Comparison of ENCODE assay signal across 26 cellular contexts in the genomic region with DNA sequence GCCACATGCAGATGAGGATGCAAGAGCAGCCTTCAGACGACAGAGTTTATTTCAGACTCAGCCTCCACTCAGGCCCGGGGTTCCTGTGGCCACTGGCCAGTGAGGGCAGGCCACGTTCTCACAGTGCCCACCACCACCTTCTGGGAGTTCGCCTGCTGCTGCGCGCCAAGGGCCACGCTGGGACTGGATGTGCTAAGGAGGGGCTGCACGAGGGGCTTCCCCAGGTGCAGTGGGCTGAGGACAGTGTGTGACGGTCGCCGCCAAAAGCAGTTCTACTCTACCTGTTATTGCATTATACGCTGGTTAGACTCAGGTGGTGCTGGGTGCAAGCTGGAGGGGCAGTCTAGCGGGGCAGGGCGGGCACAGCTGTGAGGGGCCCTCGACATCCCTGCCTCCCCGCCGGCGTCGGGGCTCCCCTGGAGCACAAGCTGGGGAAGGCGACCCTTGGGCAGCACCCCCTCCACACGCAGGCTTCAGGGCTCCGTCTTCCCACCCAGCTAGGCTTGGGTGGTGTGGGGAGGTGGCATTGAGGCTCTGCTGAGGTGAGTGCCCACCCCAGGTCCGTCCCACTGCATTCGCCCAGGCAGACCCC. TPM values are rescaled to one million over a fixed set of nuclear protein-coding genes. Genes with fewer than 3 reads are reported as not detected.
"Had no signal": no experiment of that assay in that cellular context is flagged by ENCODE, and none has a peak within 500 bp of the region (broad histone marks: within the 10 kb centered on the region; RNA-seq: fewer than 3 reads in every experiment).

No MANE protein-coding gene starts in this region.

- H3K27me3 ChIP-seq: body of pancreas had no signal

- H3K9me3 ChIP-seq: ascending aorta, body of pancreas had no signal

- H3K4me3 Mint-ChIP-seq: activated B cell treated with CpG ODN at 0.5 μM for 24 hours; activated CD4-positive, alpha-beta T cell treated with anti-CD3 and anti-CD28 coated beads, Interleukin-2, amount 10 ng/mL, durations not matched to agents 24 days and 14 days; activated naive CD4-positive, alpha-beta T cell treated with anti-CD3 and anti-CD28 coated beads, Interleukin-2, amount 10 ng/mL, durations not matched to agents 7 days and 5 days; activated naive CD8-positive, alpha-beta T cell treated with anti-CD3 and anti-CD28 coated beads for 36 hours; activated T-cell treated with anti-CD3 and anti-CD28 coated beads, Interleukin-2, amount 50 U/mL, for 72 hours; T-helper 1 cell treated with Interleukin-12 subunit alpha and Interleukin-12 subunit beta and Interleukin-4 antibody, amounts not matched to agents 30 μg/mL and 1 μg/mL, for 36 hours had no signal

- H3K36me3 ChIP-seq: ascending aorta had no signal

- FAIRE-seq: bronchial epithelial cell, RCC 7860 had no signal

- DNase-seq: activated B cell treated with CpG ODN at 0.5 μM for 24 hours; activated CD4-positive, alpha-beta T cell treated with anti-CD3 and anti-CD28 coated beads for 1 hour; activated CD4-positive, alpha-beta T cell treated with anti-CD3 and anti-CD28 coated beads, Interleukin-2, amount 10 ng/mL, durations not matched to agents 24 days and 14 days; activated CD4-positive, alpha-beta T cell treated with anti-CD3 and anti-CD28 coated beads, Interleukin-2, amount 50 U/mL, for 48 hours; activated CD8-positive, alpha-beta memory T cell treated with anti-CD3 and anti-CD28 coated beads for 24 hours; activated gamma-delta T cell treated with Interleukin-2 at 50 U/mL for 16 hours; activated naive CD4-positive, alpha-beta T cell treated with anti-CD3 and anti-CD28 coated beads, Interleukin-2, amount 10 ng/mL, durations not matched to agents 7 days and 5 days; activated naive CD8-positive, alpha-beta T cell treated with anti-CD3 and anti-CD28 coated beads for 36 hours; activated T-cell treated with anti-CD3 and anti-CD28 coated beads for 4 hours; activated T-cell treated with anti-CD3 and anti-CD28 coated beads, Interleukin-2, amount 50 U/mL, for 72 hours; body of pancreas; central memory CD4-positive, alpha-beta T cell; MM.1S; NCI-H1105 treated with DMSO at 0.1 percent for 48 hours; NCI-H1436 treated with DMSO at 0.1 percent for 48 hours; NCI-H187 treated with DMSO at 0.1 percent for 48 hours; NCI-H2081 treated with DMSO at 0.1 percent for 48 hours; NCI-H446; PC-3; SHP77 treated with DMSO at 0.1 percent for 48 hours had no signal

- H3K9me3 Mint-ChIP-seq: activated B cell treated with CpG ODN at 0.5 μM for 24 hours; activated CD4-positive, alpha-beta T cell treated with anti-CD3 and anti-CD28 coated beads, Interleukin-2, amount 10 ng/mL, durations not matched to agents 24 days and 14 days; activated naive CD4-positive, alpha-beta T cell treated with anti-CD3 and anti-CD28 coated beads, Interleukin-2, amount 10 ng/mL, durations not matched to agents 7 days and 5 days; activated naive CD8-positive, alpha-beta T cell treated with anti-CD3 and anti-CD28 coated beads for 36 hours; activated T-cell treated with anti-CD3 and anti-CD28 coated beads, Interleukin-2, amount 50 U/mL, for 72 hours; activated T-helper 2 cell treated with anti-CD3 and anti-CD28 coated beads, Interferon-gamma antibody, Interleukin-2, Interleukin-4, amounts not matched to agents 10 μg/mL and 5 μg/mL and 100 μg/mL, durations not matched to agents 14 hours and 24 hours and 36 hours; T-helper 1 cell treated with Interleukin-12 subunit alpha and Interleukin-12 subunit beta and Interleukin-4 antibody, amounts not matched to agents 30 μg/mL and 1 μg/mL, for 36 hours had no signal

- ATAC-seq: activated T-cell treated with anti-CD3 and anti-CD28 coated beads, Interleukin-2, amount 50 U/mL, for 72 hours; body of pancreas; PC-3 had no signal

- H3K4me3 ChIP-seq: ascending aorta, body of pancreas, coronary artery had no signal

- H3K27ac Mint-ChIP-seq: activated B cell treated with CpG ODN at 0.5 μM for 24 hours; activated CD4-positive, alpha-beta T cell treated with anti-CD3 and anti-CD28 coated beads, Interleukin-2, amount 10 ng/mL, durations not matched to agents 24 days and 14 days; activated naive CD4-positive, alpha-beta T cell treated with anti-CD3 and anti-CD28 coated beads, Interleukin-2, amount 10 ng/mL, durations not matched to agents 7 days and 5 days; activated T-cell treated with anti-CD3 and anti-CD28 coated beads, Interleukin-2, amount 50 U/mL, for 72 hours; activated T-helper 2 cell treated with anti-CD3 and anti-CD28 coated beads, Interferon-gamma antibody, Interleukin-2, Interleukin-4, amounts not matched to agents 10 μg/mL and 5 μg/mL and 100 μg/mL, durations not matched to agents 14 hours and 24 hours and 36 hours; T-helper 1 cell treated with Interleukin-12 subunit alpha and Interleukin-12 subunit beta and Interleukin-4 antibody, amounts not matched to agents 30 μg/mL and 1 μg/mL, for 36 hours had no signal

- H3K27me3 Mint-ChIP-seq: activated CD4-positive, alpha-beta T cell treated with anti-CD3 and anti-CD28 coated beads, Interleukin-2, amount 10 ng/mL, durations not matched to agents 24 days and 14 days; activated naive CD8-positive, alpha-beta T cell treated with anti-CD3 and anti-CD28 coated beads for 36 hours had no signal

- H3K27ac ChIP-seq: ascending aorta, body of pancreas, coronary artery had no signal

RNA-seq across cellular contexts. Expression of gene CEND1, which starts 2.7 kb away (rescaled TPM):
- total RNA-seq: ascending aorta, bronchial epithelial cell, PC-3 had no signal
